In genomic region chr12:108637222-108637621, GRCh38 we compare ENCODE assay signal across 15 cellular contexts. TPM values are rescaled to one million over a fixed set of nuclear protein-coding genes. Genes with fewer than 3 reads are reported as not detected.
A peak's percentile ranks its signal among the peaks of the same experiment; 100 is the strongest.
DNase-seq lines count a peak whose midpoint lies in the region; ATAC-seq and TF ChIP-seq lines count a peak whose summit lies in the region.
"Had no signal": no experiment of that assay in that cellular context is flagged by ENCODE, and none has a peak within 500 bp of the region (broad histone marks: within the 10 kb centered on the region; RNA-seq: fewer than 3 reads in every experiment).

No MANE protein-coding gene starts in this region.

- H3K36me3 ChIP-seq in Loucy (ENCODE audit: insufficient read depth, low read length), result no peaks in the 10 kb centered on the region
- H3K36me3 ChIP-seq: ascending aorta, Peyer's patch had no signal

- peak overlapping the region; percentile 60 for H3K27ac Mint-ChIP-seq in activated CD4-positive, alpha-beta T cell treated with anti-CD3 and anti-CD28 coated beads, Interleukin-2, amount 10 ng/mL, durations not matched to agents 7 days and 5 days
- no peak overlapping the region for H3K27ac Mint-ChIP-seq in activated CD4-positive, alpha-beta T cell treated with anti-CD3 and anti-CD28 coated beads, Interleukin-2, amount 10 ng/mL, durations not matched to agents 24 days and 14 days

- no peak overlapping the region for H3K27ac ChIP-seq in coronary artery
- H3K27ac ChIP-seq: ascending aorta, foreskin keratinocyte had no signal

- no peaks in the 10 kb centered on the region for H3K9me3 Mint-ChIP-seq in activated CD4-positive, alpha-beta T cell treated with anti-CD3 and anti-CD28 coated beads, Interleukin-2, amount 10 ng/mL, durations not matched to agents 7 days and 5 days
- no peaks in the 10 kb centered on the region for H3K9me3 Mint-ChIP-seq in activated CD4-positive, alpha-beta T cell treated with anti-CD3 and anti-CD28 coated beads, Interleukin-2, amount 10 ng/mL, durations not matched to agents 24 days and 14 days

- H3K9ac ChIP-seq in Loucy (ENCODE audit: low read depth, low read length, poor library complexity, severe bottlenecking), result peak overlapping the region; percentile 42

- CTCF ChIA-PET in activated CD4-positive, alpha-beta T cell treated with anti-CD3 and anti-CD28 coated beads, Interleukin-2, amount 10 ng/mL, durations not matched to agents 7 days and 5 days (lab: Charles Lee), result interaction anchor here (0.6 to 3.6 kb wide), 5 partner anchors 13 to 75 kb away, joined by 3 to 11 read pairs (median 4); partner anchors contain the start of gene ISCU

- no peaks in the 10 kb centered on the region for H3K9me2 ChIP-seq in Loucy (replicated peaks; ENCODE audit: low read depth, low read length)

- TF ChIP-seq CTCF in Loucy (conservative IDR thresholded peaks at IDR 0.05; ENCODE audit: low read length) (no peak), coronary artery (IDR thresholded peaks at IDR 0.05) (no peak)

- H3K4me1 Mint-ChIP-seq in activated CD4-positive, alpha-beta T cell treated with anti-CD3 and anti-CD28 coated beads, Interleukin-2, amount 10 ng/mL, durations not matched to agents 7 days and 5 days, result peaks cover 55% of the 10 kb centered on the region
- H3K4me1 Mint-ChIP-seq in activated CD4-positive, alpha-beta T cell treated with anti-CD3 and anti-CD28 coated beads, Interleukin-2, amount 10 ng/mL, durations not matched to agents 24 days and 14 days, result peaks cover 61% of the 10 kb centered on the region

- ATAC-seq in sciatic nerve (no peak), GM18517 (IDR thresholded peaks at IDR 0.05; ENCODE audit: unreplicated experiment) (no peak), GM18511 (IDR thresholded peaks at IDR 0.05; ENCODE audit: unreplicated experiment) (no peak)
- ATAC-seq: foreskin keratinocyte had no signal

- H3K4me3 ChIP-seq in Loucy (ENCODE audit: low read length, poor library complexity, severe bottlenecking) (peak overlapping the region; percentile 24), coronary artery (no peak overlapping the region)
- H3K4me3 ChIP-seq: Peyer's patch, smooth muscle cell had no signal

- H3K4me2 ChIP-seq in Loucy (ENCODE audit: low read depth, low read length, poor library complexity, severe bottlenecking), result peak overlapping the region; percentile 44
- H3K4me2 ChIP-seq: smooth muscle cell had no signal

- H3F3A ChIP-seq in Loucy (ENCODE audit: low read depth), result peaks cover 12% of the 10 kb centered on the region; the same call in 1 of the 2 replicates

- POLR2A ChIA-PET in activated CD4-positive, alpha-beta T cell treated with anti-CD3 and anti-CD28 coated beads, Interleukin-2, amount 10 ng/mL, durations not matched to agents 7 days and 5 days (lab: Charles Lee), result no interaction called here

- no peaks in the 10 kb centered on the region for H3K79me2 ChIP-seq in Loucy (ENCODE audit: insufficient read depth, low read length)

- H2AFZ ChIP-seq in Loucy (ENCODE audit: low read length), result no peak overlapping the region

- no peaks in the 10 kb centered on the region for H4K20me1 ChIP-seq in Loucy (ENCODE audit: insufficient read depth, low read length, poor library complexity, severe bottlenecking)

- peaks cover 10% of the 10 kb centered on the region for H3K36me3 Mint-ChIP-seq in activated CD4-positive, alpha-beta T cell treated with anti-CD3 and anti-CD28 coated beads, Interleukin-2, amount 10 ng/mL, durations not matched to agents 7 days and 5 days (ENCODE audit: low read depth)
- H3K36me3 Mint-ChIP-seq in activated CD4-positive, alpha-beta T cell treated with anti-CD3 and anti-CD28 coated beads, Interleukin-2, amount 10 ng/mL, durations not matched to agents 24 days and 14 days (ENCODE audit: low read depth), result peaks cover 7% of the 10 kb centered on the region

- DNase-seq in activated CD4-positive, alpha-beta T cell treated with anti-CD3 and anti-CD28 coated beads, Interleukin-2, amount 10 ng/mL, durations not matched to agents 7 days and 5 days, result no peak
- DNase-seq in activated CD4-positive, alpha-beta T cell treated with anti-CD3 and anti-CD28 coated beads, Interleukin-2, amount 10 ng/mL, durations not matched to agents 24 days and 14 days, result no peak
- DNase-seq in coronary artery (ENCODE audit: low spot score) (peak; percentile 50), sciatic nerve (ENCODE audit: low spot score) (peak; percentile 38), COR-L47 (lab: John Stamatoyannopoulos, UW) (no peak)
- DNase-seq: effector CD4-positive, alpha-beta T cell; foreskin keratinocyte; NCI-H2227 treated with DMSO at 0.1 percent for 48 hours had no signal

- H3K9me3 ChIP-seq in Loucy (ENCODE audit: insufficient read depth, low read depth, low read length), result no peaks in the 10 kb centered on the region
- H3K9me3 ChIP-seq: ascending aorta, Peyer's patch had no signal

- H3K4me1 ChIP-seq in Loucy (ENCODE audit: insufficient read depth, low read length, poor library complexity, severe bottlenecking), result peaks cover 67% of the 10 kb centered on the region

- intact Hi-C loops in activated CD4-positive, alpha-beta T cell treated with anti-CD3 and anti-CD28 coated beads, Interleukin-2, amount 10 ng/mL, durations not matched to agents 24 days and 14 days (cut with micrococcal nuclease), result no loop called here
- intact Hi-C loops in sciatic nerve (cut with DNase I), result no loop called here

- no peak overlapping the region for H3K4me3 Mint-ChIP-seq in activated CD4-positive, alpha-beta T cell treated with anti-CD3 and anti-CD28 coated beads, Interleukin-2, amount 10 ng/mL, durations not matched to agents 7 days and 5 days
- no peak overlapping the region for H3K4me3 Mint-ChIP-seq in activated CD4-positive, alpha-beta T cell treated with anti-CD3 and anti-CD28 coated beads, Interleukin-2, amount 10 ng/mL, durations not matched to agents 24 days and 14 days

- H3K27me3 Mint-ChIP-seq in activated CD4-positive, alpha-beta T cell treated with anti-CD3 and anti-CD28 coated beads, Interleukin-2, amount 10 ng/mL, durations not matched to agents 7 days and 5 days, result no peaks in the 10 kb centered on the region
- no peaks in the 10 kb centered on the region for H3K27me3 Mint-ChIP-seq in activated CD4-positive, alpha-beta T cell treated with anti-CD3 and anti-CD28 coated beads, Interleukin-2, amount 10 ng/mL, durations not matched to agents 24 days and 14 days

- H3K27me3 ChIP-seq in Loucy (ENCODE audit: insufficient read depth, low read length, poor library complexity, severe bottlenecking), result no peaks in the 10 kb centered on the region
- H3K27me3 ChIP-seq: ascending aorta, foreskin keratinocyte, Peyer's patch had no signal

RNA-seq across cellular contexts. Expression of gene SELPLG, which starts 3.5 kb away (rescaled TPM):
- total RNA-seq in activated CD4-positive, alpha-beta T cell treated with anti-CD3 and anti-CD28 coated beads, Interleukin-2, amount 10 ng/mL, durations not matched to agents 7 days and 5 days, result 100 to 1,000 TPM; 207 to 214 TPM
- total RNA-seq in activated CD4-positive, alpha-beta T cell treated with anti-CD3 and anti-CD28 coated beads, Interleukin-2, amount 10 ng/mL, durations not matched to agents 24 days and 14 days, result 47.4 and 49.4 TPM in 2 replicates
- 12.3 TPM for total RNA-seq in sciatic nerve

RNA-seq across cellular contexts. Expression of gene TMEM119, which starts 39.3 kb away (rescaled TPM):
- total RNA-seq in activated CD4-positive, alpha-beta T cell treated with anti-CD3 and anti-CD28 coated beads, Interleukin-2, amount 10 ng/mL, durations not matched to agents 7 days and 5 days, result 1 to 10 TPM; 1.2 to 1.7 TPM
- 0.47 TPM in 1 of 2 replicates, not detected in the other for total RNA-seq in activated CD4-positive, alpha-beta T cell treated with anti-CD3 and anti-CD28 coated beads, Interleukin-2, amount 10 ng/mL, durations not matched to agents 24 days and 14 days
- total RNA-seq in sciatic nerve, result 31.1 TPM
- total RNA-seq: A172, foreskin keratinocyte had no signal

Comparison
In these comparisons a context has a peak if more than half of its experiments do, and no peak if none do; other contexts are left out.
1. DNase-seq: peak in coronary artery (single experiment) and sciatic nerve (single experiment); none in activated CD4-positive, alpha-beta T cell treated with anti-CD3 and anti-CD28 coated beads, Interleukin-2, amount 10 ng/mL, durations not matched to agents 7 days and 5 days (single experiment), activated CD4-positive, alpha-beta T cell treated with anti-CD3 and anti-CD28 coated beads, Interleukin-2, amount 10 ng/mL, durations not matched to agents 24 days and 14 days (single experiment) and COR-L47 (single experiment).
2. RNA of gene TMEM119, which starts 39.3 kb away (total RNA-seq): 31.1 TPM in sciatic nerve (single experiment); 1.2 to 1.7 TPM in activated CD4-positive, alpha-beta T cell treated with anti-CD3 and anti-CD28 coated beads, Interleukin-2, amount 10 ng/mL, durations not matched to agents 7 days and 5 days and 0.47 TPM in activated CD4-positive, alpha-beta T cell treated with anti-CD3 and anti-CD28 coated beads, Interleukin-2, amount 10 ng/mL, durations not matched to agents 24 days and 14 days; every median in the first group is over 10 times any median in the second.